19 cellular contexts compared by ENCODE assay signal in genomic region chr1:84712288-84712874, GRCh38. TPM values are rescaled to one million over a fixed set of nuclear protein-coding genes. Genes with fewer than 3 reads are reported as not detected.
DNase-seq lines count a peak whose midpoint lies in the region; ATAC-seq and TF ChIP-seq lines count a peak whose summit lies in the region.
"Had no signal": no experiment of that assay in that cellular context is flagged by ENCODE, and none has a peak within 500 bp of the region (broad histone marks: within the 10 kb centered on the region; RNA-seq: fewer than 3 reads in every experiment).

No MANE protein-coding gene starts in this region.

- H3K4ac ChIP-seq in H9 (ENCODE audit: low read depth, low read length): no peak overlapping the region

- H3K9ac ChIP-seq in Karpas-422 (ENCODE audit: low read length) (no peak overlapping the region), H9 (ENCODE audit: extremely low read depth, insufficient read length, low read length) (no peak overlapping the region)

- ATAC-seq in HG02973 (IDR thresholded peaks at IDR 0.05; ENCODE audit: unreplicated experiment): no peak
- ATAC-seq in HG02763 (IDR thresholded peaks at IDR 0.05; ENCODE audit: unreplicated experiment): no peak
- ATAC-seq: heart left ventricle had no signal

- H4K91ac ChIP-seq in H9 (ENCODE audit: insufficient read length, low read depth, low read length): no peak overlapping the region

- H3K4me3 ChIP-seq in AG10803 (ENCODE audit: low read length): no peak overlapping the region
- H3K4me3 ChIP-seq in brain microvascular endothelial cell (ENCODE audit: low read depth, low read length): no peak overlapping the region
- H3K4me3 ChIP-seq in Karpas-422 (ENCODE audit: low read length): no peak overlapping the region
- H3K4me3 ChIP-seq: adrenal gland, heart left ventricle had no signal

- peaks cover 0 to 4% (median 0%) of the 10 kb centered on the region in 3 experiments; a peak in 1 of 7 replicates for H3K36me3 Mint-ChIP-seq in H9 (ENCODE audit: insufficient read depth in 1 of 3, low read depth in 3 of 3)

- H3K4me2 ChIP-seq in Karpas-422 (ENCODE audit: low read depth, low read length, poor library complexity, severe bottlenecking) (no peak overlapping the region), H9 (ENCODE audit: insufficient read depth, insufficient read length, low read length) (no peak overlapping the region)

- no peaks in the 10 kb centered on the region for H3K9me2 ChIP-seq in Karpas-422 (replicated peaks; ENCODE audit: insufficient read depth, low read length)

- no peaks in the 10 kb centered on the region; a peak in 2 of 5 replicates for H3K9me3 Mint-ChIP-seq in H9
- H3K9me3 Mint-ChIP-seq: activated B cell treated with CpG ODN at 0.5 μM for 24 hours; neural crest cell; T-helper 1 cell treated with Interleukin-12 subunit alpha and Interleukin-12 subunit beta and Interleukin-4 antibody, amounts not matched to agents 30 μg/mL and 1 μg/mL, for 36 hours had no signal

- no peaks in the 10 kb centered on the region for H3K27me3 Mint-ChIP-seq in H9 (ENCODE audit: low read depth)

- H2BK20ac ChIP-seq in H9 (ENCODE audit: low read depth, low read length, poor library complexity, severe bottlenecking): no peak overlapping the region

- no peak overlapping the region for H2AFZ ChIP-seq in Karpas-422 (ENCODE audit: low read length)
- no peak overlapping the region for H2AFZ ChIP-seq in H9 (ENCODE audit: low read length)

- no peak overlapping the region for H4K8ac ChIP-seq in H9 (replicated peaks; ENCODE audit: insufficient read length, low read depth, low read length)

- H3K4me1 Mint-ChIP-seq in H9: peaks cover 24 to 31% of the 10 kb centered on the region in 2 experiments
- H3K4me1 Mint-ChIP-seq: activated B cell treated with CpG ODN at 0.5 μM for 24 hours had no signal

- no peak overlapping the region for H3K56ac ChIP-seq in H9 (ENCODE audit: insufficient read length, low read depth, low read length)

- H3K27me3 ChIP-seq in brain microvascular endothelial cell (replicated peaks): no peaks in the 10 kb centered on the region
- no peaks in the 10 kb centered on the region for H3K27me3 ChIP-seq in Karpas-422 (ENCODE audit: low read length)
- H3K27me3 ChIP-seq in H9 (ENCODE audit: insufficient read depth, low read length): no peaks in the 10 kb centered on the region
- H3K27me3 ChIP-seq: adrenal gland, heart left ventricle had no signal

- H4K20me1 ChIP-seq in Karpas-422 (ENCODE audit: insufficient read depth, low read depth, low read length) (no peaks in the 10 kb centered on the region), H9 (ENCODE audit: control insufficient read depth, insufficient read depth, insufficient read length) (no peaks in the 10 kb centered on the region)

- H3K4me1 ChIP-seq in Karpas-422 (ENCODE audit: low read length): no peaks in the 10 kb centered on the region
- H3K4me1 ChIP-seq in H9 (ENCODE audit: insufficient read depth, low read length): no peaks in the 10 kb centered on the region; the same call in 1 of the 2 replicates
- H3K4me1 ChIP-seq: adrenal gland, heart left ventricle had no signal

- H3K18ac ChIP-seq in H9 (ENCODE audit: insufficient read length, low read depth, low read length): no peak overlapping the region

- no peak overlapping the region for H3K4me3 Mint-ChIP-seq in H9
- H3K4me3 Mint-ChIP-seq: activated B cell treated with CpG ODN at 0.5 μM for 24 hours; neural crest cell; T-helper 1 cell treated with Interleukin-12 subunit alpha and Interleukin-12 subunit beta and Interleukin-4 antibody, amounts not matched to agents 30 μg/mL and 1 μg/mL, for 36 hours had no signal

- H2AK5ac ChIP-seq in H9 (ENCODE audit: insufficient read length, low read length): no peak overlapping the region

- no peak overlapping the region for H4K5ac ChIP-seq in H9 (ENCODE audit: insufficient read length, low read depth, low read length)

- H2BK12ac ChIP-seq in H9 (ENCODE audit: insufficient read length, low read depth, low read length): no peak overlapping the region

- DNase-seq in AG10803 (ENCODE audit: low read depth) (peak; percentile 76), M059J (ENCODE audit: low read depth) (peak; percentile 79), brain microvascular endothelial cell (peak; percentile 21), iris pigment epithelial cell (ENCODE audit: low read depth) (peak; percentile 62), Karpas-422 (no peak), H9 (no peak)
- DNase-seq: activated B cell treated with CpG ODN at 0.5 μM for 24 hours, adrenal gland, GDM1, heart left ventricle, KBM-7, kidney, NCI-H1417, SHP77, substantia nigra had no signal

- TF ChIP-seq CTCF in AG10803 (conservative IDR thresholded peaks at IDR 0.05; ENCODE audit: low read length) (no peak), brain microvascular endothelial cell (IDR thresholded peaks at IDR 0.05; ENCODE audit: low read depth, low read length, missing control alignments) (no peak), H9 (conservative IDR thresholded peaks at IDR 0.05) (no peak)

- no peaks in the 10 kb centered on the region for H3K79me1 ChIP-seq in H9 (ENCODE audit: insufficient read depth, low read depth, low read length, poor library complexity, severe bottlenecking)

- H3K23me2 ChIP-seq in H9 (ENCODE audit: insufficient read length, low read depth, low read length, poor library complexity, severe bottlenecking): no peaks in the 10 kb centered on the region

- no peak overlapping the region for H2BK15ac ChIP-seq in H9 (ENCODE audit: low read depth, low read length)

- WGBS in H9 (ENCODE audit: extremely low coverage, insufficient read length, low lambda C conversion rate): no CpG with 5 or more reads among the region's 3 CpGs

- H3K27ac Mint-ChIP-seq in H9: no peak overlapping the region
- H3K27ac Mint-ChIP-seq: activated B cell treated with CpG ODN at 0.5 μM for 24 hours; T-helper 1 cell treated with Interleukin-12 subunit alpha and Interleukin-12 subunit beta and Interleukin-4 antibody, amounts not matched to agents 30 μg/mL and 1 μg/mL, for 36 hours had no signal

- H3K9me3 ChIP-seq in Karpas-422 (ENCODE audit: low read length): no peaks in the 10 kb centered on the region
- H3K9me3 ChIP-seq in H9 (ENCODE audit: control insufficient read depth, low read depth, low read length): no peaks in the 10 kb centered on the region
- H3K9me3 ChIP-seq: adrenal gland, heart left ventricle had no signal

- H3K27ac ChIP-seq in brain microvascular endothelial cell: no peak overlapping the region
- H3K27ac ChIP-seq in Karpas-422 (ENCODE audit: low read length): no peak overlapping the region
- H3K27ac ChIP-seq in H9 (ENCODE audit: insufficient read length, low read depth, low read length): no peak overlapping the region
- H3K27ac ChIP-seq: adrenal gland had no signal

- in situ Hi-C loops in brain microvascular endothelial cell (cut with HindIII; ENCODE audit: low pct_ligation_motif_present, low sequenced_read_pairs): no loop called here

- no peak overlapping the region for H3K23ac ChIP-seq in H9 (ENCODE audit: insufficient read length, low read depth, low read length)

- no peak overlapping the region for H3K14ac ChIP-seq in H9 (ENCODE audit: insufficient read depth, low read length)

- H3K79me2 ChIP-seq in Karpas-422 (ENCODE audit: low read length) (no peaks in the 10 kb centered on the region), H9 (ENCODE audit: insufficient read depth, low read length) (no peaks in the 10 kb centered on the region)

- no peak overlapping the region for H2BK5ac ChIP-seq in H9 (ENCODE audit: insufficient read length, low read length)

- H3T11ph ChIP-seq in H9 (ENCODE audit: low read length): no peak overlapping the region

- no peaks in the 10 kb centered on the region for H3K36me3 ChIP-seq in brain microvascular endothelial cell (replicated peaks)
- no peaks in the 10 kb centered on the region for H3K36me3 ChIP-seq in Karpas-422 (ENCODE audit: insufficient read depth, low read length)
- H3K36me3 ChIP-seq: adrenal gland, heart left ventricle had no signal

- H2BK120ac ChIP-seq in H9 (ENCODE audit: low read depth, low read length, poor library complexity, severe bottlenecking): no peak overlapping the region

RNA-seq across cellular contexts. Expression of gene SSX2IP, which starts 22.1 kb away (rescaled TPM):
- total RNA-seq in M059J (2014; rRNA removed; shearing (Covaris generic)): 41.3 and 45.5 TPM in 2 replicates
- 21.4 and 29.0 TPM in 2 replicates for total RNA-seq in Karpas-422 (2014; rRNA removed; shearing (Covaris generic); ENCODE audit: low replicate concordance)
- total RNA-seq in H9 (2021): 19.0 and 19.6 TPM in 2 replicates

Comparison
In these comparisons a context has a peak if more than half of its experiments do, and no peak if none do; other contexts are left out.
1. DNase-seq: peak in AG10803 (single experiment), M059J (single experiment), brain microvascular endothelial cell (single experiment) and iris pigment epithelial cell (single experiment); none in Karpas-422 (single experiment) and H9 (single experiment).